ENCODE assay signal across 16 cellular contexts in genomic region chr2:70509565-70509964, GRCh38. TPM values are rescaled to one million over a fixed set of nuclear protein-coding genes. Genes with fewer than 3 reads are reported as not detected.
DNase-seq lines count a peak whose midpoint lies in the region; ATAC-seq, FAIRE-seq and TF ChIP-seq lines count a peak whose summit lies in the region.
"Had no signal": no experiment of that assay in that cellular context is flagged by ENCODE, and none has a peak within 500 bp of the region (broad histone marks: within the 10 kb centered on the region; RNA-seq: fewer than 3 reads in every experiment).

No MANE protein-coding gene starts in this region.

- H2AFZ ChIP-seq in PC-9, result no peak overlapping the region

- intact Hi-C loops in PC-9 (cut with micrococcal nuclease; ENCODE audit: unreplicated experiment), result loop anchor here (1.0 kb wide), 3 partner anchors 15 to 45 kb away; no protein-coding TSS in a partner anchor
- intact Hi-C loops in upper lobe of right lung (cut with DNase I), result no loop called here

- H3K9me2 ChIP-seq in PC-9 (ENCODE audit: insufficient read depth), result peaks cover 4% of the 10 kb centered on the region; the same call in 1 of the 2 replicates

- POLR2A ChIA-PET in PC-9 (lab: Charles Lee; ENCODE audit: unreplicated experiment), result interaction anchor here (0.5 to 0.8 kb wide), 6 partner anchors 12 to 564 kb away, joined by 3 to 15 read pairs (median 4); no protein-coding TSS in a partner anchor

- no peaks in the 10 kb centered on the region for H4K20me1 ChIP-seq in PC-9 (ENCODE audit: insufficient read depth)

- TF ChIP-seq CTCF in PC-9 (conservative IDR thresholded peaks at IDR 0.05) (no peak), fibroblast of villous mesenchyme (IDR thresholded peaks at IDR 0.05; ENCODE audit: insufficient read depth, low read depth, low read length) (no peak), upper lobe of right lung (IDR thresholded peaks at IDR 0.05) (no peak)

- peak in 2 of 3 experiments; percentile 30 to 46 for DNase-seq in NCI-H1417 (lab: John Stamatoyannopoulos, UW)
- DNase-seq in NCI-H1417 treated with DMSO at 0.1 percent for 48 hours (lab: John Stamatoyannopoulos, UW), result no peak
- peak; percentile 74 to 96 for DNase-seq in PC-9
- peak; percentile 5 for DNase-seq in fibroblast of villous mesenchyme (ENCODE audit: low read depth)
- no peak for DNase-seq in upper lobe of right lung
- DNase-seq in activated CD4-positive, alpha-beta T cell treated with anti-CD3 and anti-CD28 coated beads for 1 hour, result no peak
- DNase-seq in urothelium cell line (ENCODE audit: low spot score), result no peak
- DNase-seq: 8988T; activated CD8-positive, alpha-beta memory T cell treated with anti-CD3 and anti-CD28 coated beads for 24 hours; amniotic stem cell; Kasumi-1; natural killer cell; NCI-H1694 treated with DMSO at 0.1 percent for 48 hours had no signal

- H3K4me1 ChIP-seq in PC-9 (replicated peaks; ENCODE audit: insufficient read depth), result peaks cover 43% of the 10 kb centered on the region
- H3K4me1 ChIP-seq in upper lobe of right lung, result no peaks in the 10 kb centered on the region
- H3K4me1 ChIP-seq: HAP-1 had no signal

- peaks cover 74% of the 10 kb centered on the region for H3K79me2 ChIP-seq in PC-9 (ENCODE audit: low read depth)

- BruUV-seq in PC-9 (replicated peaks; lab: Mats Ljungman, UMichigan), result no TSS peak

- ATAC-seq in upper lobe of right lung (peak; percentile 47), GM21576 (IDR thresholded peaks at IDR 0.05; ENCODE audit: unreplicated experiment) (no peak)
- ATAC-seq: SK-N-SH treated with all-trans-retinoic acid at 6 μM for 48 hours had no signal

- H3K9me3 ChIP-seq in PC-9 (ENCODE audit: insufficient read depth, low read depth) (no peaks in the 10 kb centered on the region), upper lobe of right lung (no peaks in the 10 kb centered on the region)
- H3K9me3 ChIP-seq: HAP-1 had no signal

- CTCF ChIA-PET in PC-9 (lab: Charles Lee), result interaction anchor here (1.7 kb wide), 1 partner anchor 15 kb away, joined by 4 read pairs; no protein-coding TSS in a partner anchor

- H3K27ac ChIP-seq in PC-9, result peak overlapping the region; percentile 97
- H3K27ac ChIP-seq in upper lobe of right lung, result no peak overlapping the region

- H3K4me3 ChIP-seq in PC-9 (peak overlapping the region; percentile 35; the same call in 1 of the 2 replicates), fibroblast of villous mesenchyme (ENCODE audit: low read depth, low read length) (no peak overlapping the region), upper lobe of right lung (no peak overlapping the region)
- H3K4me3 ChIP-seq: HAP-1 had no signal

- no peak for FAIRE-seq in urothelium cell line (lab: Jason Lieb, UNC)

- H3K36me3 ChIP-seq in PC-9 (ENCODE audit: low read depth) (peaks cover 14% of the 10 kb centered on the region), upper lobe of right lung (no peaks in the 10 kb centered on the region)
- H3K36me3 ChIP-seq: HAP-1 had no signal

- H3F3A ChIP-seq in PC-9 (ENCODE audit: insufficient read depth, low read depth), result peaks cover 40% of the 10 kb centered on the region

- H3K4me2 ChIP-seq in PC-9, result peak overlapping the region; percentile 73

- H3K27me3 ChIP-seq in PC-9 (ENCODE audit: insufficient read depth, low read depth) (no peaks in the 10 kb centered on the region), upper lobe of right lung (no peaks in the 10 kb centered on the region)

RNA-seq across cellular contexts. Expression of gene TGFA, which starts 44.1 kb away (rescaled TPM):
- 27.7 and 36.4 TPM in 2 replicates for total RNA-seq in PC-9 (2021)
- not detected in 2 replicates for total RNA-seq in fibroblast of villous mesenchyme
- total RNA-seq in upper lobe of right lung, result 9.1 TPM

Comparison
In these comparisons a context has a peak if more than half of its experiments do, and no peak if none do; other contexts are left out.
1. DNase-seq: peak in NCI-H1417 (2 of 3), PC-9 (2 of 2) and fibroblast of villous mesenchyme (single experiment); none in NCI-H1417 treated with DMSO at 0.1 percent for 48 hours (single experiment), upper lobe of right lung (single experiment), activated CD4-positive, alpha-beta T cell treated with anti-CD3 and anti-CD28 coated beads for 1 hour (single experiment) and urothelium cell line (single experiment).
2. RNA of gene TGFA, which starts 44.1 kb away (total RNA-seq): 27.7 to 36.4 TPM in PC-9 and 9.1 TPM in upper lobe of right lung (single experiment); not detected in fibroblast of villous mesenchyme; every median in the first group is over 10 times any median in the second.